ENCODE assay signal across 8 cellular contexts in the genomic region with DNA sequence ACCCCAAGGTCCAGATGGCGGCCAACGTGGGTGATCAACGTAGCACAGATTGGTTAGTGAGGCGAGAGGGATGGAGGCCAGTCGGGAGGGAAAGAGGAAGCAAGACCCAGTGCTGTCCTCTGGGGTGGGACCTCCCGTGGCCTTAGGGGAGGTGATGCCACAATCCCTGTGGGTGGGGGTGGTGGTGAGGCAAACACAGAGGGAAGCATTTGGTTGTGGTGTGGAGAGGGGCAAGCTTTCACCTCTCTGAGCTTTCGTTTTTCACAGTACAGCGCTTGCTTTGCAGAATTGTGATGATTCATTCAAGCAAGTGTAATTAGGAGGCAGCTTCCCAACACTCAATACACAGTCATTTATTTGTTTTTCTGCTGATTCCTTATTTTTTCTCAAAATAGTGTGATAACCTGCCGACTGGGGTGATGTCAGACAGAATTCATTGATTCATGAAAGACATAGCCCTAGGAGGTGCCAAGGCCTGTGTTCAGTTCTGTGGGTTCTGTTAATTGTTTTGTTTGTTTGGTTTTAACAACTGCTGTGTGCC. TPM values are rescaled to one million over a fixed set of nuclear protein-coding genes. Genes with fewer than 3 reads are reported as not detected.
DNase-seq lines count a peak whose midpoint lies in the region; ATAC-seq and TF ChIP-seq lines count a peak whose summit lies in the region.
"Had no signal": no experiment of that assay in that cellular context is flagged by ENCODE, and none has a peak within 500 bp of the region (broad histone marks: within the 10 kb centered on the region; RNA-seq: fewer than 3 reads in every experiment).

No MANE protein-coding gene starts in this region.

- in situ Hi-C loops in GM13977 (cut with MboI; ENCODE audit: low pct_unique_long_range_greater_than_20kb, low sequenced_read_pairs, unreplicated experiment): loop anchor here (25.0 kb wide), 2 partner anchors 661 to 1161 kb away; a partner anchor contains a TSS

- DNase-seq in Daoy (ENCODE audit: low read depth): peak; percentile 63
- DNase-seq in NOMO-1 treated with DMSO at 0.1 percent for 48 hours (lab: John Stamatoyannopoulos, UW; ENCODE audit: unreplicated experiment): peak; percentile 45
- DNase-seq in osteocyte (ENCODE audit: extremely low spot score, unreplicated experiment): no peak
- DNase-seq in GM13977 (ENCODE audit: low spot score): no peak
- no peak for DNase-seq in DMS114 treated with DMSO at 0.1 percent for 48 hours (lab: John Stamatoyannopoulos, UW; ENCODE audit: unreplicated experiment)
- DNase-seq: KG1 had no signal

- intact Hi-C loops in dendritic cell treated with granulocyte-macrophage colony-stimulating factor and Interleukin-4, amounts not matched to agents 40 ng/mL and 50 ng/mL, for 4 days (cut with micrococcal nuclease): no loop called here

- ATAC-seq in GM19463 (IDR thresholded peaks at IDR 0.05; ENCODE audit: unreplicated experiment): no peak

- peak overlapping the region; percentile 96 for H3K27ac Mint-ChIP-seq in dendritic cell treated with granulocyte-macrophage colony-stimulating factor and Interleukin-4, amounts not matched to agents 40 ng/mL and 50 ng/mL, for 4 days
- peak overlapping the region; percentile 98 for H3K27ac Mint-ChIP-seq in osteocyte (ENCODE audit: unreplicated experiment)

- H3K4me3 Mint-ChIP-seq in dendritic cell treated with granulocyte-macrophage colony-stimulating factor and Interleukin-4, amounts not matched to agents 40 ng/mL and 50 ng/mL, for 4 days: peak overlapping the region; percentile 96
- H3K4me3 Mint-ChIP-seq in osteocyte (ENCODE audit: unreplicated experiment): peak overlapping the region; percentile 99

- H3K9me3 Mint-ChIP-seq in dendritic cell treated with granulocyte-macrophage colony-stimulating factor and Interleukin-4, amounts not matched to agents 40 ng/mL and 50 ng/mL, for 4 days: no peaks in the 10 kb centered on the region
- no peaks in the 10 kb centered on the region for H3K9me3 Mint-ChIP-seq in osteocyte (ENCODE audit: unreplicated experiment)

- H3K27me3 Mint-ChIP-seq in dendritic cell treated with granulocyte-macrophage colony-stimulating factor and Interleukin-4, amounts not matched to agents 40 ng/mL and 50 ng/mL, for 4 days: no peaks in the 10 kb centered on the region
- H3K27me3 Mint-ChIP-seq in osteocyte (ENCODE audit: unreplicated experiment): no peaks in the 10 kb centered on the region

- TF ChIP-seq CTCF in osteocyte (IDR thresholded peaks at IDR 0.05) (no peak), GM13977 (IDR thresholded peaks at IDR 0.05; ENCODE audit: extremely low read depth, insufficient read depth, missing control alignments) (no peak)

- peaks cover 86% of the 10 kb centered on the region for H3K36me3 Mint-ChIP-seq in dendritic cell treated with granulocyte-macrophage colony-stimulating factor and Interleukin-4, amounts not matched to agents 40 ng/mL and 50 ng/mL, for 4 days (ENCODE audit: low read depth)
- peaks cover 36% of the 10 kb centered on the region for H3K36me3 Mint-ChIP-seq in osteocyte (ENCODE audit: unreplicated experiment)

- H3K4me1 Mint-ChIP-seq in dendritic cell treated with granulocyte-macrophage colony-stimulating factor and Interleukin-4, amounts not matched to agents 40 ng/mL and 50 ng/mL, for 4 days (ENCODE audit: low read depth): peaks cover 52% of the 10 kb centered on the region
- H3K4me1 Mint-ChIP-seq in osteocyte (ENCODE audit: unreplicated experiment): peaks cover 36% of the 10 kb centered on the region

RNA-seq across cellular contexts. Expression of a gene that starts 2.4 kb away (rescaled TPM):
- 5.1 and 9.0 TPM in 2 replicates for total RNA-seq in Daoy (2014; rRNA removed; shearing (Covaris generic))
- total RNA-seq in osteocyte: 145 and 192 TPM in 2 replicates

RNA-seq across cellular contexts. Expression of a gene that starts 12.2 kb away (rescaled TPM):
- total RNA-seq in Daoy (2014; rRNA removed; shearing (Covaris generic)): 2.1 and 3.9 TPM in 2 replicates
- total RNA-seq in osteocyte: 11.0 and 11.1 TPM in 2 replicates

RNA-seq across cellular contexts. Expression of a gene that starts 21.7 kb away (rescaled TPM):
- 9.5 and 15.4 TPM in 2 replicates for total RNA-seq in Daoy (2014; rRNA removed; shearing (Covaris generic))
- 72.4 and 85.4 TPM in 2 replicates for total RNA-seq in osteocyte

RNA-seq across cellular contexts. Expression of a gene that starts 36.1 kb away (rescaled TPM):
- total RNA-seq in Daoy (2014; rRNA removed; shearing (Covaris generic)): 1.3 TPM in 1 of 2 replicates, not detected in the other
- not detected in 2 replicates for total RNA-seq in osteocyte

RNA-seq across cellular contexts. Expression of a gene that starts 51.2 kb away (rescaled TPM):
- not detected in 2 replicates for total RNA-seq in Daoy (2014; rRNA removed; shearing (Covaris generic))
- not detected in 2 replicates for total RNA-seq in osteocyte

Comparison
In these comparisons a context has a peak if more than half of its experiments do, and no peak if none do; other contexts are left out.
1. DNase-seq: peak in Daoy (single experiment) and NOMO-1 treated with DMSO at 0.1 percent for 48 hours (single experiment); none in osteocyte (single experiment), GM13977 (single experiment) and DMS114 treated with DMSO at 0.1 percent for 48 hours (single experiment).
2. RNA of a gene that starts 2.4 kb away (total RNA-seq): 145 to 192 TPM in osteocyte; 5.1 to 9.0 TPM in Daoy; every median in the first group is over 10 times any median in the second.